Comparison of ENCODE assay signal across 1 cellular context in the genomic region with DNA sequence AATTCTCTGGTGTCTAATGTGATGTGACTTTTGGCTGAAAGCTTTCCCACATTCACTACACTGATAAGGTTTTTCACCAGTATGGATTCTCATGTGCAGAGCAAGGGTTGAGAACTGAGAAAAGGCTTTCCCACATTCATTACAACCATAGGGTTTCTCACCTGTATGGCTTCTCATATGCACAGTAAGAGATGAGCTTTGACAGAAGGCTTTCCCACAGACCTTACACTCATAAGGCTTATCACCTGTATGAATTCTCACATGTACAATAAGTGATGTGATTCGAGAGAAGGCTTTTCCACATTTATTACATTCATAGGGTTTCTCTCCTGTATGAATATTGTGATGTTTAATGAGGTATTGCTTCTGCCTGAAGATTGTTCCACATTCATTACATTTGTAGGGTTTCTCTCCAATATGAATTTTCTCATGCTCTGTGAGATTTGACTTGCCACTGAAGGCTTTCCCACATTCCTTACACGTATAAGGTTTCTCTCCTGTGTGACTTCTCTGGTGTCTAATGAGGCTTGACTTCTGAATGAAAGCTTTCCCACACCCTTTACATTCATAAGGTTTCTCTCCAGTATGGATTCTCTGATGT.
TF ChIP-seq lines count a peak whose summit lies in the region.

No MANE protein-coding gene starts in this region.

TF ChIP-seq in WTC11, 78 proteins besides CTCF, POLR2A, EP300 and RAD21 (continued from another document):
- TF ChIP-seq ZNF532 (CRISPR knock-in tag; IDR thresholded peaks at IDR 0.05; ENCODE audit: borderline replicate concordance) (no peak), ZNF232 (CRISPR knock-in tag; IDR thresholded peaks at IDR 0.05) (no peak), TEAD4 (CRISPR knock-in tag; IDR thresholded peaks at IDR 0.05) (no peak), ZBTB21 (CRISPR knock-in tag; IDR thresholded peaks at IDR 0.05; ENCODE audit: borderline replicate concordance) (no peak), TP53 (CRISPR knock-in tag; IDR thresholded peaks at IDR 0.05) (no peak), ZNF671 (CRISPR knock-in tag; IDR thresholded peaks at IDR 0.05) (no peak), NR2C2 (CRISPR knock-in tag; IDR thresholded peaks at IDR 0.05) (no peak), RELA (CRISPR knock-in tag; IDR thresholded peaks at IDR 0.05; ENCODE audit: borderline replicate concordance) (no peak), SP1 (CRISPR knock-in tag; conservative IDR thresholded peaks at IDR 0.05) (no peak), TEAD1 (CRISPR knock-in tag; IDR thresholded peaks at IDR 0.05) (no peak)
- TF ChIP-seq, protein P1, sequence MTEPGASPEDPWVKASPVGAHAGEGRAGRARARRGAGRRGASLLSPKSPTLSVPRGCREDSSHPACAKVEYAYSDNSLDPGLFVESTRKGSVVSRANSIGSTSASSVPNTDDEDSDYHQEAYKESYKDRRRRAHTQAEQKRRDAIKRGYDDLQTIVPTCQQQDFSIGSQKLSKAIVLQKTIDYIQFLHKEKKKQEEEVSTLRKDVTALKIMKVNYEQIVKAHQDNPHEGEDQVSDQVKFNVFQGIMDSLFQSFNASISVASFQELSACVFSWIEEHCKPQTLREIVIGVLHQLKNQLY (CRISPR knock-in tag; IDR thresholded peaks at IDR 0.05) = no peak
